In genomic region chr5:95973793-95974325, GRCh38 we compare ENCODE assay signal across 1 cellular context.
TF ChIP-seq lines count a peak whose summit lies in the region.

No MANE protein-coding gene starts in this region.

TF ChIP-seq in K562, 482 proteins besides CTCF, POLR2A, EP300 and RAD21 (continued from another document and continues in another):
- TF ChIP-seq ID3 (CRISPR knock-in tag; IDR thresholded peaks at IDR 0.05) (no peak), ID3 (tag; IDR thresholded peaks at IDR 0.05) (no peak), HDGF (IDR thresholded peaks at IDR 0.05) (no peak), ATF3 (IDR thresholded peaks at IDR 0.05) (peak; percentile 81), ATF3 (CRISPR knock-in tag; conservative IDR thresholded peaks at IDR 0.05) (no peak), POLR2H (tag; IDR thresholded peaks at IDR 0.05; ENCODE audit: low read depth) (no peak), ZBTB8A (IDR thresholded peaks at IDR 0.05; ENCODE audit: partially characterized antibody) (no peak), E2F8 (IDR thresholded peaks at IDR 0.05; ENCODE audit: low read depth, partially characterized antibody) (no peak), ZNF75A (CRISPR knock-in tag; IDR thresholded peaks at IDR 0.05) (no peak), TCF7 (IDR thresholded peaks at IDR 0.05; ENCODE audit: borderline replicate concordance) (0 out of 2 replicates have a peak, but pooled peaks have one; percentile 44), PHF8 (IDR thresholded peaks at IDR 0.05; ENCODE audit: borderline replicate concordance, low read length) (no peak), KLF10 (CRISPR knock-in tag; IDR thresholded peaks at IDR 0.05) (no peak), ZNF445 (CRISPR knock-in tag; IDR thresholded peaks at IDR 0.05; ENCODE audit: low read depth) (no peak), EP400 (IDR thresholded peaks at IDR 0.05) (no peak), FOSL1 (tag; conservative IDR thresholded peaks at IDR 0.05) (peak; percentile 94), ZNF12 (CRISPR knock-in tag; IDR thresholded peaks at IDR 0.05) (no peak), MAFG (tag; conservative IDR thresholded peaks at IDR 0.05) (no peak), ZNF407 (IDR thresholded peaks at IDR 0.05; ENCODE audit: low read depth) (no peak), BRF1 (IDR thresholded peaks at IDR 0.05; ENCODE audit: borderline replicate concordance, extremely low read depth, insufficient read length) (no peak), ZZZ3 (IDR thresholded peaks at IDR 0.05) (no peak), NFE2L1 (tag; IDR thresholded peaks at IDR 0.05; ENCODE audit: borderline replicate concordance, low read depth) (no peak), ZNF644 (tag; IDR thresholded peaks at IDR 0.05; ENCODE audit: low read depth) (no peak), ZNF639 (CRISPR knock-in tag; conservative IDR thresholded peaks at IDR 0.05 in 1 of 2, IDR thresholded peaks at IDR 0.05 in 1 of 2) (0 out of 4 replicates have a peak, but pooled peaks of 1 of the 2 experiments have one; percentile 33), NFRKB (IDR thresholded peaks at IDR 0.05; ENCODE audit: low read depth) (no peak), CHD4 (IDR thresholded peaks at IDR 0.05; ENCODE audit: insufficient read depth, insufficient replicate concordance, low read depth, low read length, poor library complexity, severe bottlenecking) (no peak), ZNF512 (tag; IDR thresholded peaks at IDR 0.05) (no peak), TRIM28 (IDR thresholded peaks at IDR 0.05) (no peak), ILK (tag; IDR thresholded peaks at IDR 0.05; ENCODE audit: borderline replicate concordance, low read depth) (no peak), ARHGAP35 (IDR thresholded peaks at IDR 0.05; ENCODE audit: partially characterized antibody) (no peak), SNRNP70 (optimal IDR thresholded peaks at IDR 0.05; ENCODE audit: low read depth, low read length) (no peak), ZNF695 (CRISPR knock-in tag; IDR thresholded peaks at IDR 0.05) (no peak), L3MBTL2 (IDR thresholded peaks at IDR 0.05) (no peak; the same call in 1 of the 2 replicates), HDAC2 (IDR thresholded peaks at IDR 0.05) (peak; percentile 31; the same call in 1 of the 2 replicates), NELFE (IDR thresholded peaks at IDR 0.05; ENCODE audit: insufficient read depth, insufficient read length) (no peak), IRF9 (tag; IDR thresholded peaks at IDR 0.05) (no peak), ZNF24 (IDR thresholded peaks at IDR 0.05) (no peak), MBD2 (IDR thresholded peaks at IDR 0.05; ENCODE audit: borderline replicate concordance, low read depth) (no peak)
